8 cellular contexts compared by ENCODE assay signal in genomic region chr1:205711105-205712048, GRCh38. TPM values are rescaled to one million over a fixed set of nuclear protein-coding genes. Genes with fewer than 3 reads are reported as not detected.
DNase-seq lines count a peak whose midpoint lies in the region; ATAC-seq and TF ChIP-seq lines count a peak whose summit lies in the region.

No MANE protein-coding gene starts in this region.

- H3K36me3 ChIP-seq in endodermal cell (ENCODE audit: control insufficient read depth, insufficient read depth, low read length) = peaks cover 79% of the 10 kb centered on the region

- peaks cover 14% of the 10 kb centered on the region for H3K4me1 ChIP-seq in endodermal cell (ENCODE audit: control insufficient read depth, insufficient read depth, low read length)

- CTCF ChIA-PET in activated CD4-positive, alpha-beta T cell treated with anti-CD3 and anti-CD28 coated beads, Interleukin-2, amount 10 ng/mL, durations not matched to agents 7 days and 5 days (lab: Charles Lee) = interaction anchor here (0.6 to 3.6 kb wide), 10 partner anchors 18 to 271 kb away, joined by 3 to 25 read pairs (median 3); no protein-coding TSS in a partner anchor

- TF ChIP-seq CTCF in endodermal cell (conservative IDR thresholded peaks at IDR 0.05) = peak; percentile 97

- no peaks in the 10 kb centered on the region for H3K9me3 Mint-ChIP-seq in activated CD4-positive, alpha-beta T cell treated with anti-CD3 and anti-CD28 coated beads, Interleukin-2, amount 10 ng/mL, durations not matched to agents 7 days and 5 days
- H3K9me3 Mint-ChIP-seq in endodermal cell = no peaks in the 10 kb centered on the region

- no peaks in the 10 kb centered on the region for H3K9me3 ChIP-seq in endodermal cell (ENCODE audit: control insufficient read depth, low read length)

- H3K4me3 ChIP-seq in endodermal cell (ENCODE audit: low read length) = no peak overlapping the region

- H3K27ac Mint-ChIP-seq in activated CD4-positive, alpha-beta T cell treated with anti-CD3 and anti-CD28 coated beads, Interleukin-2, amount 10 ng/mL, durations not matched to agents 7 days and 5 days = peak overlapping the region; percentile 17
- no peak overlapping the region for H3K27ac Mint-ChIP-seq in endodermal cell

- DNase-seq in EH (ENCODE audit: low read depth) = peak; percentile 80
- DNase-seq in NCI-H510A treated with DMSO at 0.1 percent for 48 hours (lab: John Stamatoyannopoulos, UW) = peak; percentile 86
- peak; percentile 84 for DNase-seq in activated CD4-positive, alpha-beta T cell treated with anti-CD3 and anti-CD28 coated beads, Interleukin-2, amount 10 ng/mL, durations not matched to agents 7 days and 5 days
- peak; percentile 81 for DNase-seq in endodermal cell
- peak; percentile 42 for DNase-seq in middle frontal gyrus (ENCODE audit: extremely low spot score, low spot score)
- peak; percentile 33 to 62 for DNase-seq in stimulated activated CD8-positive, alpha-beta memory T cell treated with anti-CD3 and anti-CD28 coated beads, Interleukin-7, amount 100 ng/mL, for 4 hours (ENCODE audit: low read depth in 2 of 2)

- no peak overlapping the region for H3K27ac ChIP-seq in endodermal cell (ENCODE audit: low read depth, low read length)

- peaks cover 41% of the 10 kb centered on the region for H3K36me3 Mint-ChIP-seq in activated CD4-positive, alpha-beta T cell treated with anti-CD3 and anti-CD28 coated beads, Interleukin-2, amount 10 ng/mL, durations not matched to agents 7 days and 5 days (ENCODE audit: low read depth)
- peaks cover 25% of the 10 kb centered on the region for H3K36me3 Mint-ChIP-seq in endodermal cell (ENCODE audit: low read depth)

- no peaks in the 10 kb centered on the region for H3K27me3 Mint-ChIP-seq in activated CD4-positive, alpha-beta T cell treated with anti-CD3 and anti-CD28 coated beads, Interleukin-2, amount 10 ng/mL, durations not matched to agents 7 days and 5 days
- no peaks in the 10 kb centered on the region for H3K27me3 Mint-ChIP-seq in endodermal cell (ENCODE audit: insufficient read depth)

- POLR2A ChIA-PET in activated CD4-positive, alpha-beta T cell treated with anti-CD3 and anti-CD28 coated beads, Interleukin-2, amount 10 ng/mL, durations not matched to agents 7 days and 5 days (lab: Charles Lee) = no interaction called here

- no peak overlapping the region for H3K4me3 Mint-ChIP-seq in activated CD4-positive, alpha-beta T cell treated with anti-CD3 and anti-CD28 coated beads, Interleukin-2, amount 10 ng/mL, durations not matched to agents 7 days and 5 days
- H3K4me3 Mint-ChIP-seq in endodermal cell = no peak overlapping the region

- peaks cover 19% of the 10 kb centered on the region for H3K4me1 Mint-ChIP-seq in activated CD4-positive, alpha-beta T cell treated with anti-CD3 and anti-CD28 coated beads, Interleukin-2, amount 10 ng/mL, durations not matched to agents 7 days and 5 days
- H3K4me1 Mint-ChIP-seq in endodermal cell = peaks cover 42% of the 10 kb centered on the region

- no peaks in the 10 kb centered on the region for H3K27me3 ChIP-seq in endodermal cell (ENCODE audit: control insufficient read depth, insufficient read depth, low read length, poor library complexity, severe bottlenecking)

- 62 to 79% methylated on average over 5 to 8 of the region's 8 CpGs for WGBS in endodermal cell (ENCODE audit: insufficient coverage in 1 of 2, insufficient read length in 1 of 2), 2 experiments

- ATAC-seq in HG03354 (IDR thresholded peaks at IDR 0.05; ENCODE audit: poor library complexity, severe bottlenecking, unreplicated experiment) = peak; percentile 66
- no peak for ATAC-seq in GM21825 (IDR thresholded peaks at IDR 0.05; ENCODE audit: unreplicated experiment)

- H3K9ac ChIP-seq in endodermal cell (ENCODE audit: extremely low read depth, low read length, poor library complexity, severe bottlenecking) = no peak overlapping the region

RNA-seq across cellular contexts. Expression of gene SLC45A3, which starts 31.1 kb away (rescaled TPM):
- total RNA-seq in activated CD4-positive, alpha-beta T cell treated with anti-CD3 and anti-CD28 coated beads, Interleukin-2, amount 10 ng/mL, durations not matched to agents 7 days and 5 days = under 1 TPM in 1 of 2 experiments, not detected in 1; 0.08 TPM
- total RNA-seq in endodermal cell = 10 to 100 TPM in 1 of 2 donors, 1 to 10 TPM in 1; 7.9 to 10.2 TPM
- polyA plus RNA-seq in endodermal cell (2013, experiment 1 of 2) = 22.4 TPM
- polyA plus RNA-seq in endodermal cell (2013, experiment 2 of 2) = 17.5 TPM

RNA-seq across cellular contexts. Expression of gene NUCKS1, which starts 38.6 kb away (rescaled TPM):
- 100 to 1,000 TPM; 218 TPM for total RNA-seq in activated CD4-positive, alpha-beta T cell treated with anti-CD3 and anti-CD28 coated beads, Interleukin-2, amount 10 ng/mL, durations not matched to agents 7 days and 5 days
- total RNA-seq in endodermal cell = 100 to 1,000 TPM; 380 to 532 TPM
- 267 TPM for polyA plus RNA-seq in endodermal cell (2013, experiment 1 of 2)
- polyA plus RNA-seq in endodermal cell (2013, experiment 2 of 2) = 284 TPM

Comparison
In these comparisons a context has a peak if more than half of its experiments do, and no peak if none do; other contexts are left out.
1. RNA of gene SLC45A3, which starts 31.1 kb away (total RNA-seq): 7.9 to 10.2 TPM in endodermal cell; 0.08 TPM in activated CD4-positive, alpha-beta T cell treated with anti-CD3 and anti-CD28 coated beads, Interleukin-2, amount 10 ng/mL, durations not matched to agents 7 days and 5 days; every median in the first group is over 4 times any median in the second.
2. Peak in every context shown above with its lines, with median percentiles within 50 percentile points of each other: DNase-seq.